In the genomic region with DNA sequence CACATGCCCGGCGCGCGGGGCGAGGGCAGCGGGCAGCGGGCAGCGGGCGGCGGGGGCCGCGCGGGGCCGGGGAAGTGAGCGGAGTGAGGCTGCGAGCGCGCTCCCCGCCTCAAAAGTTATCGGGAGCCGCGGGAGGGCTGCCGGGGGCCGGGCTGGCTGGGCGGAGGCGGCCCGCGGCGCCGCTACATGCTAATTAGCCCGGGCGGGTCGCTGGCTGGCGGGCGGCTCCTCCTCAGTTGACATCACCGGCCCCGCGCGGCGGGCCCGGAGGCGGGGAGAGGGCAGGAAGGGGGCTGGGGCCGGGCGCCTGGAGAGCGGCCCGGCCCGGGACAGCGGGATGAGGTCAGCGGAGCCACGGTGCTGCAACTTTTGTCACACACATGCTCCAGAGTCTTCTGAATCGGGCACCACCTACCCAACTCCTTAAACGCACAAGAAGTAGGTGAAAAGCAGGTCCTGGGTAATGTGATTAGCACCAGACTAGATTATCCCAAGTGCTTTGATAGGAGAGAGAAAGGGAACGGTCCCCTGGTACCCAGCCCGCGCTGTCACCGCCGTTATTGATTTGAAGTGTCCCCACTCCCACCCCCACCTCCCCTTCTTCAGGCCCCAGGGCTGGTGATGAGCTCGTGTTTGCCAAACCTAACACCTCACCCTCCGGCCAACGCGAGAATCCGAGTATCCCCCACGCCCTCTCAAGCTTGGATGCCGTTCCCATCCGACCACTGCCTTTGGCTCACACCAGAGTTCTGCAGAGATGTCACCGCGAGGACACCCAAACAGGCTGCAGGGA, we compare ENCODE assay signal across 7 cellular contexts. TPM values are rescaled to one million over a fixed set of nuclear protein-coding genes. Genes with fewer than 3 reads are reported as not detected.
DNase-seq lines count a peak whose midpoint lies in the region; ATAC-seq and TF ChIP-seq lines count a peak whose summit lies in the region.

A gene with protein sequence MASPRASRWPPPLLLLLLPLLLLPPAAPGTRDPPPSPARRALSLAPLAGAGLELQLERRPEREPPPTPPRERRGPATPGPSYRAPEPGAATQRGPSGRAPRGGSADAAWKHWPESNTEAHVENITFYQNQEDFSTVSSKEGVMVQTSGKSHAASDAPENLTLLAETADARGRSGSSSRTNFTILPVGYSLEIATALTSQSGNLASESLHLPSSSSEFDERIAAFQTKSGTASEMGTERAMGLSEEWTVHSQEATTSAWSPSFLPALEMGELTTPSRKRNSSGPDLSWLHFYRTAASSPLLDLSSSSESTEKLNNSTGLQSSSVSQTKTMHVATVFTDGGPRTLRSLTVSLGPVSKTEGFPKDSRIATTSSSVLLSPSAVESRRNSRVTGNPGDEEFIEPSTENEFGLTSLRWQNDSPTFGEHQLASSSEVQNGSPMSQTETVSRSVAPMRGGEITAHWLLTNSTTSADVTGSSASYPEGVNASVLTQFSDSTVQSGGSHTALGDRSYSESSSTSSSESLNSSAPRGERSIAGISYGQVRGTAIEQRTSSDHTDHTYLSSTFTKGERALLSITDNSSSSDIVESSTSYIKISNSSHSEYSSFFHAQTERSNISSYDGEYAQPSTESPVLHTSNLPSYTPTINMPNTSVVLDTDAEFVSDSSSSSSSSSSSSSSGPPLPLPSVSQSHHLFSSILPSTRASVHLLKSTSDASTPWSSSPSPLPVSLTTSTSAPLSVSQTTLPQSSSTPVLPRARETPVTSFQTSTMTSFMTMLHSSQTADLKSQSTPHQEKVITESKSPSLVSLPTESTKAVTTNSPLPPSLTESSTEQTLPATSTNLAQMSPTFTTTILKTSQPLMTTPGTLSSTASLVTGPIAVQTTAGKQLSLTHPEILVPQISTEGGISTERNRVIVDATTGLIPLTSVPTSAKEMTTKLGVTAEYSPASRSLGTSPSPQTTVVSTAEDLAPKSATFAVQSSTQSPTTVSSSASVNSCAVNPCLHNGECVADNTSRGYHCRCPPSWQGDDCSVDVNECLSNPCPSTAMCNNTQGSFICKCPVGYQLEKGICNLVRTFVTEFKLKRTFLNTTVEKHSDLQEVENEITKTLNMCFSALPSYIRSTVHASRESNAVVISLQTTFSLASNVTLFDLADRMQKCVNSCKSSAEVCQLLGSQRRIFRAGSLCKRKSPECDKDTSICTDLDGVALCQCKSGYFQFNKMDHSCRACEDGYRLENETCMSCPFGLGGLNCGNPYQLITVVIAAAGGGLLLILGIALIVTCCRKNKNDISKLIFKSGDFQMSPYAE (N-terminal part only) (minus strand): TSS at position 85 of the 793 bp plus-strand sequence. CDS start 107 bp downstream, outside the sequence.

- H3K36me3 ChIP-seq in ectodermal cell (ENCODE audit: control insufficient read depth, insufficient read depth, low read length): no peaks in the 10 kb centered on the region

- peak within 1 kb of the TSS; percentile 64 for H3K4me3 ChIP-seq in ectodermal cell (ENCODE audit: insufficient read depth, low read depth, low read length)

- peaks cover 36% of the 10 kb centered on the region for H3K27me3 ChIP-seq in ectodermal cell (ENCODE audit: control insufficient read depth, insufficient read depth, low read length, poor library complexity, severe bottlenecking)

- peaks cover 55% of the 10 kb centered on the region for H3K4me1 Mint-ChIP-seq in activated CD8-positive, alpha-beta T cell treated with anti-CD3 and anti-CD28 coated beads, Interleukin-2, amount 10 ng/mL, durations not matched to agents 7 days and 5 days (ENCODE audit: low read depth)

- ATAC-seq in HG02678 (IDR thresholded peaks at IDR 0.05; ENCODE audit: unreplicated experiment): peak; percentile 75
- peak; percentile 81 for ATAC-seq in activated CD8-positive, alpha-beta T cell treated with anti-CD3 and anti-CD28 coated beads, Interleukin-2, amount 10 ng/mL, durations not matched to agents 7 days and 5 days

- peak within 1 kb of the TSS; percentile 84 for H3K27ac Mint-ChIP-seq in activated CD8-positive, alpha-beta T cell treated with anti-CD3 and anti-CD28 coated beads, Interleukin-2, amount 10 ng/mL, durations not matched to agents 7 days and 5 days

- H3K36me3 Mint-ChIP-seq in activated CD8-positive, alpha-beta T cell treated with anti-CD3 and anti-CD28 coated beads, Interleukin-2, amount 10 ng/mL, durations not matched to agents 7 days and 5 days (ENCODE audit: low read depth): peaks cover 17% of the 10 kb centered on the region

- peaks cover 37% of the 10 kb centered on the region for H3K4me1 ChIP-seq in ectodermal cell (ENCODE audit: control insufficient read depth, insufficient read depth, low read length)

- POLR2A ChIA-PET in activated CD8-positive, alpha-beta T cell treated with anti-CD3 and anti-CD28 coated beads, Interleukin-2, amount 10 ng/mL, durations not matched to agents 7 days and 5 days (lab: Charles Lee): interaction anchor here (1.2 kb wide), 1 partner anchor 129 kb away, joined by 4 read pairs; no protein-coding TSS in a partner anchor

- H3K9me3 ChIP-seq in ectodermal cell (ENCODE audit: control insufficient read depth, low read length): no peaks in the 10 kb centered on the region

- CTCF ChIA-PET in activated CD8-positive, alpha-beta T cell treated with anti-CD3 and anti-CD28 coated beads, Interleukin-2, amount 10 ng/mL, durations not matched to agents 7 days and 5 days (lab: Charles Lee): no interaction called here

- H3K9me3 Mint-ChIP-seq in activated CD8-positive, alpha-beta T cell treated with anti-CD3 and anti-CD28 coated beads, Interleukin-2, amount 10 ng/mL, durations not matched to agents 7 days and 5 days (ENCODE audit: insufficient read depth): no peaks in the 10 kb centered on the region

- 1% methylated on average over 67 of the region's 67 CpGs for WGBS in ectodermal cell, 2 experiments

- in situ Hi-C loops in GM13977 (cut with MboI; ENCODE audit: low pct_unique_long_range_greater_than_20kb, low sequenced_read_pairs, unreplicated experiment): no loop called here

- DNase-seq in GM13977 (ENCODE audit: low spot score) (peak; percentile 94), NCI-H2196 (lab: John Stamatoyannopoulos, UW; ENCODE audit: unreplicated experiment) (peak; percentile 69), lung microvascular endothelial cell (ENCODE audit: low read depth in 2 of 2) (peak; percentile 83 to 87)
- DNase-seq in activated CD8-positive, alpha-beta T cell treated with anti-CD3 and anti-CD28 coated beads, Interleukin-2, amount 10 ng/mL, durations not matched to agents 7 days and 5 days: peak; percentile 85
- peak; percentile 24 to 58 (median 55) for DNase-seq in stimulated activated CD4-positive, alpha-beta T cell treated with anti-CD3 and anti-CD28 coated beads, TNF-alpha, amount 100 ng/mL, for 48 hours (ENCODE audit: low read depth in 3 of 3)

- H3K27ac ChIP-seq in ectodermal cell (ENCODE audit: insufficient read depth, low read depth, low read length, poor library complexity, severe bottlenecking): no peak within 1 kb of the TSS

- H3K27me3 Mint-ChIP-seq in activated CD8-positive, alpha-beta T cell treated with anti-CD3 and anti-CD28 coated beads, Interleukin-2, amount 10 ng/mL, durations not matched to agents 7 days and 5 days (ENCODE audit: low read depth): peaks cover 13% of the 10 kb centered on the region

- no peak for TF ChIP-seq CTCF in GM13977 (IDR thresholded peaks at IDR 0.05; ENCODE audit: extremely low read depth, insufficient read depth, missing control alignments)

- H3K4me3 Mint-ChIP-seq in activated CD8-positive, alpha-beta T cell treated with anti-CD3 and anti-CD28 coated beads, Interleukin-2, amount 10 ng/mL, durations not matched to agents 7 days and 5 days: peak within 1 kb of the TSS; percentile 92

RNA-seq across cellular contexts. Expression of the gene that starts here (rescaled TPM):
- total RNA-seq in activated CD8-positive, alpha-beta T cell treated with anti-CD3 and anti-CD28 coated beads, Interleukin-2, amount 10 ng/mL, durations not matched to agents 7 days and 5 days: 10 to 100 TPM; 58.6 to 61.7 TPM
- 18.6 TPM for polyA plus RNA-seq in ectodermal cell (2013, experiment 1 of 4)
- 23.1 TPM for polyA plus RNA-seq in ectodermal cell (2013, experiment 2 of 4)
- polyA plus RNA-seq in ectodermal cell (2013, experiment 3 of 4): 17.7 TPM
- polyA plus RNA-seq in ectodermal cell (2013, experiment 4 of 4): 20.5 TPM
- 15.1 and 19.6 TPM in 2 replicates for total RNA-seq in lung microvascular endothelial cell
